Comparison of ENCODE assay signal across 8 cellular contexts in genomic region chr19:1410136-1410786, GRCh38. TPM values are rescaled to one million over a fixed set of nuclear protein-coding genes. Genes with fewer than 3 reads are reported as not detected.
DNase-seq lines count a peak whose midpoint lies in the region; ATAC-seq, FAIRE-seq and TF ChIP-seq lines count a peak whose summit lies in the region.

No MANE protein-coding gene starts in this region.

- no peak for TF ChIP-seq CTCF in CD4-positive, alpha-beta T cell (IDR thresholded peaks at IDR 0.05)
- no peak for TF ChIP-seq CTCF in MM.1S (IDR thresholded peaks at IDR 0.05; ENCODE audit: low read length)
- no peak for TF ChIP-seq CTCF in osteoblast (IDR thresholded peaks at IDR 0.05; ENCODE audit: extremely low read depth, low read depth, low read length)

- peaks cover 44% of the 10 kb centered on the region for H3K36me3 Mint-ChIP-seq in CD4-positive, alpha-beta T cell (ENCODE audit: low read depth)
- peaks cover 41% of the 10 kb centered on the region for H3K36me3 Mint-ChIP-seq in central memory CD8-positive, alpha-beta T cell (ENCODE audit: insufficient read depth)

- no peaks in the 10 kb centered on the region for H3K27me3 ChIP-seq in CD4-positive, alpha-beta T cell (ENCODE audit: control insufficient read depth, insufficient read depth, low read length)
- no peaks in the 10 kb centered on the region for H3K27me3 ChIP-seq in MM.1S (replicated peaks; ENCODE audit: insufficient read depth, low read length)
- no peaks in the 10 kb centered on the region for H3K27me3 ChIP-seq in osteoblast (ENCODE audit: insufficient read depth, low read length)

- H2AFZ ChIP-seq in MM.1S (ENCODE audit: low read length) (no peak overlapping the region), osteoblast (ENCODE audit: low read length) (no peak overlapping the region)

- no peaks in the 10 kb centered on the region for H3K27me3 Mint-ChIP-seq in CD4-positive, alpha-beta T cell
- no peaks in the 10 kb centered on the region for H3K27me3 Mint-ChIP-seq in central memory CD8-positive, alpha-beta T cell

- H3K36me3 ChIP-seq in MM.1S (replicated peaks; ENCODE audit: insufficient read depth, low read length) (peaks cover 13% of the 10 kb centered on the region; the same call in 1 of the 2 replicates), osteoblast (ENCODE audit: insufficient read depth, low read length) (peaks cover 9% of the 10 kb centered on the region)

- DNase-seq in CD4-positive, alpha-beta T cell, result no peak
- DNase-seq in MM.1S (no peak), osteoblast (ENCODE audit: insufficient read length, low spot score, missing footprints) (peak; percentile 87), HTR-8/SVneo (ENCODE audit: insufficient read length, low spot score) (no peak)
- no peak for DNase-seq in central memory CD8-positive, alpha-beta T cell (ENCODE audit: low spot score in 2 of 2)

- no peak for ATAC-seq in CD4-positive, alpha-beta T cell (ENCODE audit: poor library complexity)
- no peak for ATAC-seq in central memory CD8-positive, alpha-beta T cell (replicated peaks; ENCODE audit: extremely low read depth, poor library complexity, severe bottlenecking)
- no peak for ATAC-seq in GM19395 (IDR thresholded peaks at IDR 0.05; ENCODE audit: unreplicated experiment)
- no peak for ATAC-seq in GM18858 (IDR thresholded peaks at IDR 0.05; ENCODE audit: unreplicated experiment)
- ATAC-seq in HG03571 (IDR thresholded peaks at IDR 0.05; ENCODE audit: unreplicated experiment), result no peak

- H3K4me1 ChIP-seq in MM.1S (ENCODE audit: low read length) (peaks cover 52% of the 10 kb centered on the region), osteoblast (ENCODE audit: insufficient read depth, low read length) (peaks cover 44% of the 10 kb centered on the region)

- H3K79me2 ChIP-seq in MM.1S (ENCODE audit: low read length) (peaks cover 75% of the 10 kb centered on the region), osteoblast (ENCODE audit: insufficient read depth, low read length) (peaks cover 73% of the 10 kb centered on the region)

- intact Hi-C loops in CD4-positive, alpha-beta T cell (cut with DNase I, micrococcal nuclease), result no loop called here

- H3K4me3 ChIP-seq in MM.1S (ENCODE audit: low read length), result no peak overlapping the region
- no peak overlapping the region for H3K4me3 ChIP-seq in osteoblast (ENCODE audit: insufficient read depth, low read length)

- H3K9me3 ChIP-seq in CD4-positive, alpha-beta T cell (ENCODE audit: control insufficient read depth, low read length), result no peaks in the 10 kb centered on the region
- H3K9me3 ChIP-seq in MM.1S (replicated peaks; ENCODE audit: insufficient read depth, low read length), result no peaks in the 10 kb centered on the region
- no peaks in the 10 kb centered on the region for H3K9me3 ChIP-seq in osteoblast (ENCODE audit: low read depth, low read length)

- POLR2A ChIA-PET in CD4-positive, alpha-beta T cell (lab: Charles Lee), result interaction anchor here (0.9 to 2.6 kb wide), 3 partner anchors 8 to 142 kb away, joined by 3 to 11 read pairs (median 3); partner anchors contain the start of gene CIRBP

- H4K20me1 ChIP-seq in MM.1S (ENCODE audit: insufficient read depth, low read length) (peaks cover 62% of the 10 kb centered on the region), osteoblast (ENCODE audit: insufficient read depth, low read length) (peaks cover 56% of the 10 kb centered on the region)

- no peaks in the 10 kb centered on the region for H3K9me2 ChIP-seq in MM.1S (replicated peaks; ENCODE audit: insufficient read depth, low read length)

- H3K4me2 ChIP-seq in MM.1S (ENCODE audit: low read depth, low read length) (peak overlapping the region; percentile 90; the same call in 1 of the 2 replicates), osteoblast (ENCODE audit: insufficient read depth, low read length) (peak overlapping the region; percentile 97)

- CTCF ChIA-PET in CD4-positive, alpha-beta T cell (lab: Charles Lee), result no interaction called here

- H3K9ac ChIP-seq in MM.1S (ENCODE audit: low read length), result no peak overlapping the region

- peaks cover 63% of the 10 kb centered on the region for H3K4me1 Mint-ChIP-seq in CD4-positive, alpha-beta T cell (ENCODE audit: low read depth)
- H3K4me1 Mint-ChIP-seq in central memory CD8-positive, alpha-beta T cell, result peaks cover 59% of the 10 kb centered on the region

- H3K4me3 Mint-ChIP-seq in CD4-positive, alpha-beta T cell, result peak overlapping the region; percentile 96
- H3K4me3 Mint-ChIP-seq in central memory CD8-positive, alpha-beta T cell, result peak overlapping the region; percentile 94

- H3K27ac Mint-ChIP-seq in CD4-positive, alpha-beta T cell, result peak overlapping the region; percentile 97
- peak overlapping the region; percentile 96 for H3K27ac Mint-ChIP-seq in central memory CD8-positive, alpha-beta T cell (ENCODE audit: low read depth)

- H3K9me3 Mint-ChIP-seq in CD4-positive, alpha-beta T cell, result no peaks in the 10 kb centered on the region
- H3K9me3 Mint-ChIP-seq in central memory CD8-positive, alpha-beta T cell, result no peaks in the 10 kb centered on the region

- peak overlapping the region; percentile 23 for H3K27ac ChIP-seq in CD4-positive, alpha-beta T cell (ENCODE audit: low read depth, low read length)
- H3K27ac ChIP-seq in MM.1S (ENCODE audit: low read length) (no peak overlapping the region), osteoblast (ENCODE audit: low read depth, low read length) (peak overlapping the region; percentile 78)

- FAIRE-seq in HTR-8/SVneo (lab: Jason Lieb, UNC), result no peak

- H3F3A ChIP-seq in MM.1S (ENCODE audit: insufficient read depth, low read length), result peaks cover 31% of the 10 kb centered on the region

RNA-seq across cellular contexts. Expression of gene DAZAP1, which starts 2.9 kb away (rescaled TPM):
- 100 to 1,000 TPM; 128 to 133 TPM for total RNA-seq in CD4-positive, alpha-beta T cell
- total RNA-seq in osteoblast, result 40.9 and 44.5 TPM in 2 replicates

RNA-seq across cellular contexts. Expression of gene GAMT, which starts 8.9 kb away (rescaled TPM):
- 10 to 100 TPM; 11.0 to 13.0 TPM for total RNA-seq in CD4-positive, alpha-beta T cell
- total RNA-seq in osteoblast, result 25.0 and 29.2 TPM in 2 replicates

RNA-seq across cellular contexts. Expression of gene NDUFS7, which starts 26.6 kb away (rescaled TPM):
- 10 to 100 TPM; 40.0 to 42.6 TPM for total RNA-seq in CD4-positive, alpha-beta T cell
- total RNA-seq in osteoblast, result 40.4 and 46.0 TPM in 2 replicates

RNA-seq across cellular contexts. Expression of gene RPS15, which starts 27.9 kb away (rescaled TPM):
- 1,000 to 10,000 TPM; 2,193 to 2,200 TPM for total RNA-seq in CD4-positive, alpha-beta T cell
- 304 and 318 TPM in 2 replicates for total RNA-seq in osteoblast

RNA-seq across cellular contexts. Expression of gene APC2, which starts 39.7 kb away (rescaled TPM):
- total RNA-seq in CD4-positive, alpha-beta T cell, result under 1 TPM; 0.20 to 0.30 TPM
- 0.29 and 0.36 TPM in 2 replicates for total RNA-seq in osteoblast
